In the genomic region with DNA sequence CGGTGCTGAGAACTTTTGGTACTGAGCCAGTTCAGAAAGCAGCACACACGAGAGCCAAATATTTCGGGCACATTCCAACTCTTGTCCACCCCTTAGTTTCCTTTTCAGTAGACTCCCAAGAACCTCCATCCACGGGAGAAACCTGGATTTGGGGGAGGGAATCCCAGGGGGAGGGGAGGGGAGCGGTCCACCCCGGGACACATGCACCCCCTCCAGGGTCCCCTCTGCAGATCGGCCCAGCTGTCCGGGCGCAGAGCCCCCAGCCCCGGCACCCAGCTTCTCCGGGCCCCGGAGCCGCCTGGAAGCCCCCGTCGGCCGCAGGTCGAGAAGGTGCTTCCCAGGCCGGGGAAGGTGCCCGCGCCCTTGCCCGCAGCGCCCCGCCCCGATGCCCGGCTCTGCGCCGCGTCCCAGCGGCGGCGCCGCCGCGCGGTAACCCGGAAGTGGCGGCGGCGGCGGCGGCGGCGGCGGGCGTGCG, we compare ENCODE assay signal across 1 cellular context.
TF ChIP-seq lines count a peak whose summit lies in the region.

No MANE protein-coding gene starts in this region.

TF ChIP-seq in K562, 482 proteins besides CTCF, POLR2A, EP300 and RAD21 (continued from another document and continues in another):
- no peak for TF ChIP-seq ZNF696 (CRISPR knock-in tag; conservative IDR thresholded peaks at IDR 0.05)
- TF ChIP-seq ELF1 (tag; IDR thresholded peaks at IDR 0.05), result 0 out of 2 replicates have a peak, but pooled peaks have one; percentile 36
- no peak for TF ChIP-seq CREBBP (IDR thresholded peaks at IDR 0.05; ENCODE audit: low read depth, low read length)
- no peak for TF ChIP-seq DPF2 (IDR thresholded peaks at IDR 0.05)
- peak; percentile 74; the same call in 1 of the 2 replicates for TF ChIP-seq HNRNPL (IDR thresholded peaks at IDR 0.05; ENCODE audit: low read depth, low read length)
- TF ChIP-seq ZKSCAN8 (CRISPR knock-in tag; IDR thresholded peaks at IDR 0.05), result no peak
- no peak for TF ChIP-seq ZFP36 (IDR thresholded peaks at IDR 0.05; ENCODE audit: low read depth, low read length, partially characterized antibody)
- TF ChIP-seq CBX3 (IDR thresholded peaks at IDR 0.05; ENCODE audit: borderline replicate concordance in 1 of 2, low read length in 2 of 2), result no peak
- TF ChIP-seq MCM5 (IDR thresholded peaks at IDR 0.05; ENCODE audit: low read depth), result no peak
- TF ChIP-seq, protein P1, sequence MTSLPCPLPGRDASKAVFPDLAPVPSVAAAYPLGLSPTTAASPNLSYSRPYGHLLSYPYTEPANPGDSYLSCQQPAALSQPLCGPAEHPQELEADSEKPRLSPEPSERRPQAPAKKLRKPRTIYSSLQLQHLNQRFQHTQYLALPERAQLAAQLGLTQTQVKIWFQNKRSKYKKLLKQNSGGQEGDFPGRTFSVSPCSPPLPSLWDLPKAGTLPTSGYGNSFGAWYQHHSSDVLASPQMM (CRISPR knock-in tag; IDR thresholded peaks at IDR 0.05), result no peak
- TF ChIP-seq ZNF232 (CRISPR knock-in tag; IDR thresholded peaks at IDR 0.05), result no peak
- no peak for TF ChIP-seq ZNF324 (CRISPR knock-in tag; IDR thresholded peaks at IDR 0.05)
- TF ChIP-seq HMG20A (CRISPR knock-in tag; conservative IDR thresholded peaks at IDR 0.05), result no peak
- TF ChIP-seq PTTG1 (tag; IDR thresholded peaks at IDR 0.05; ENCODE audit: low read depth), result no peak
- peak; percentile 58; the same call in 1 of the 2 replicates for TF ChIP-seq GABPA (tag; conservative IDR thresholded peaks at IDR 0.05; ENCODE audit: low read depth)
- TF ChIP-seq, protein P2, sequence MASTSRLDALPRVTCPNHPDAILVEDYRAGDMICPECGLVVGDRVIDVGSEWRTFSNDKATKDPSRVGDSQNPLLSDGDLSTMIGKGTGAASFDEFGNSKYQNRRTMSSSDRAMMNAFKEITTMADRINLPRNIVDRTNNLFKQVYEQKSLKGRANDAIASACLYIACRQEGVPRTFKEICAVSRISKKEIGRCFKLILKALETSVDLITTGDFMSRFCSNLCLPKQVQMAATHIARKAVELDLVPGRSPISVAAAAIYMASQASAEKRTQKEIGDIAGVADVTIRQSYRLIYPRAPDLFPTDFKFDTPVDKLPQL (IDR thresholded peaks at IDR 0.05; ENCODE audit: extremely low read depth, insufficient read length), result no peak
- no peak for TF ChIP-seq SRSF7 (optimal IDR thresholded peaks at IDR 0.05; ENCODE audit: low read depth, low read length)
- TF ChIP-seq, protein P3, sequence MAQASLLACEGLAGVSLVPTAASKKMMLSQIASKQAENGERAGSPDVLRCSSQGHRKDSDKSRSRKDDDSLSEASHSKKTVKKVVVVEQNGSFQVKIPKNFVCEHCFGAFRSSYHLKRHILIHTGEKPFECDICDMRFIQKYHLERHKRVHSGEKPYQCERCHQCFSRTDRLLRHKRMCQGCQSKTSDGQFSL (CRISPR knock-in tag; IDR thresholded peaks at IDR 0.05), result no peak
- TF ChIP-seq, protein P3 (tag; IDR thresholded peaks at IDR 0.05), result no peak
- no peak for TF ChIP-seq STAG1 (CRISPR knock-in tag; IDR thresholded peaks at IDR 0.05; ENCODE audit: borderline replicate concordance)
- no peak for TF ChIP-seq MYNN (IDR thresholded peaks at IDR 0.05)
- TF ChIP-seq MYNN (CRISPR knock-in tag; IDR thresholded peaks at IDR 0.05), result no peak
- no peak for TF ChIP-seq ARNT (IDR thresholded peaks at IDR 0.05)
- no peak for TF ChIP-seq EZH2 (IDR thresholded peaks at IDR 0.05; ENCODE audit: borderline replicate concordance, low read depth, low read length)
- no peak for TF ChIP-seq NFE2 (IDR thresholded peaks at IDR 0.05; ENCODE audit: low read depth)
- TF ChIP-seq CXXC5 (CRISPR knock-in tag; IDR thresholded peaks at IDR 0.05), result peak; percentile 56
- TF ChIP-seq ZBTB40 (IDR thresholded peaks at IDR 0.05), result no peak
- no peak for TF ChIP-seq ZBTB40 (CRISPR knock-in tag; IDR thresholded peaks at IDR 0.05)
- TF ChIP-seq, protein P4, sequence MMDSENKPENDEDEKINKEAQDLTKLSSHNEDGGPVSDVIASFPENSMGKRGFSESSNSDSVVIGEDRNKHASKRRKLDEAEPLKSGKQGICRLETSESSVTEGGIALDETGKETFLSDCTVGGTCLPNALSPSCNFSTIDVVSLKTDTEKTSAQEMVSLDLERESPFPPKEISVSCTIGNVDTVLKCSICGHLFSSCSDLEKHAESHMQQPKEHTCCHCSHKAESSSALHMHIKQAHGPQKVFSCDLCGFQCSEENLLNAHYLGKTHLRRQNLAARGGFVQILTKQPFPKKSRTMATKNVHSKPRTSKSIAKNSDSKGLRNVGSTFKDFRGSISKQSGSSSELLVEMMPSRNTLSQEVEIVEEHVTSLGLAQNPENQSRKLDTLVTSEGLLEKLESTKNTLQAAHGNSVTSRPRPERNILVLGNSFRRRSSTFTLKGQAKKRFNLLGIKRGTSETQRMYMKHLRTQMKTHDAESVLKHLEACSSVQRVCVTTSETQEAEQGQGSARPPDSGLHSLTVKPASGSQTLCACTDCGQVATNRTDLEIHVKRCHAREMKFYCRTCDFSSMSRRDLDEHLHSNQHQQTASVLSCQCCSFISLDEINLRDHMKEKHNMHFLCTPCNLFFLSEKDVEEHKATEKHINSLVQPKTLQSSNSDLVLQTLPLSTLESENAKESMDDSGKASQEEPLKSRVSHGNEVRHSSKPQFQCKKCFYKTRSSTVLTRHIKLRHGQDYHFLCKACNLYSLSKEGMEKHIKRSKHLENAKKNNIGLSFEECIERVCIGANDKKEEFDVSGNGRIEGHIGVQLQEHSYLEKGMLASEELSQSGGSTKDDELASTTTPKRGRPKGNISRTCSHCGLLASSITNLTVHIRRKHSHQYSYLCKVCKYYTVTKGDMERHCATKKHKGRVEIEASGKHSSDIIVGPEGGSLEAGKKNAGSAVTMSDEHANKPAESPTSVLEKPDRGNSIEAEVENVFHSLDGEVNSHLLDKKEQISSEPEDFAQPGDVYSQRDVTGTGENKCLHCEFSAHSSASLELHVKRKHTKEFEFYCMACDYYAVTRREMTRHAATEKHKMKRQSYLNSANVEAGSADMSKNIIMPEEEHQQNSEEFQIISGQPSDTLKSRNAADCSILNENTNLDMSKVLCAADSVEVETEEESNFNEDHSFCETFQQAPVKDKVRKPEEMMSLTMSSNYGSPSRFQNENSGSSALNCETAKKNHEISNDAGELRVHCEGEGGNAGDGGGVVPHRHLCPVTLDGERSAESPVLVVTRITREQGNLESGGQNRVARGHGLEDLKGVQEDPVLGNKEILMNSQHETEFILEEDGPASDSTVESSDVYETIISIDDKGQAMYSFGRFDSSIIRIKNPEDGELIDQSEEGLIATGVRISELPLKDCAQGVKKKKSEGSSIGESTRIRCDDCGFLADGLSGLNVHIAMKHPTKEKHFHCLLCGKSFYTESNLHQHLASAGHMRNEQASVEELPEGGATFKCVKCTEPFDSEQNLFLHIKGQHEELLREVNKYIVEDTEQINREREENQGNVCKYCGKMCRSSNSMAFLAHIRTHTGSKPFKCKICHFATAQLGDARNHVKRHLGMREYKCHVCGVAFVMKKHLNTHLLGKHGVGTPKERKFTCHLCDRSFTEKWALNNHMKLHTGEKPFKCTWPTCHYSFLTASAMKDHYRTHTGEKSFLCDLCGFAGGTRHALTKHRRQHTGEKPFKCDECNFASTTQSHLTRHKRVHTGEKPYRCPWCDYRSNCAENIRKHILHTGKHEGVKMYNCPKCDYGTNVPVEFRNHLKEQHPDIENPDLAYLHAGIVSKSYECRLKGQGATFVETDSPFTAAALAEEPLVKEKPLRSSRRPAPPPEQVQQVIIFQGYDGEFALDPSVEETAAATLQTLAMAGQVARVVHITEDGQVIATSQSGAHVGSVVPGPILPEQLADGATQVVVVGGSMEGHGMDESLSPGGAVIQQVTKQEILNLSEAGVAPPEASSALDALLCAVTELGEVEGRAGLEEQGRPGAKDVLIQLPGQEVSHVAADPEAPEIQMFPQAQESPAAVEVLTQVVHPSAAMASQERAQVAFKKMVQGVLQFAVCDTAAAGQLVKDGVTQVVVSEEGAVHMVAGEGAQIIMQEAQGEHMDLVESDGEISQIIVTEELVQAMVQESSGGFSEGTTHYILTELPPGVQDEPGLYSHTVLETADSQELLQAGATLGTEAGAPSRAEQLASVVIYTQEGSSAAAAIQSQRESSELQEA (IDR thresholded peaks at IDR 0.05; ENCODE audit: low read depth), result no peak
- TF ChIP-seq RFX5 (IDR thresholded peaks at IDR 0.05; ENCODE audit: low read depth, low read length), result no peak
- no peak for TF ChIP-seq ZNF23 (CRISPR knock-in tag; IDR thresholded peaks at IDR 0.05)
- no peak for TF ChIP-seq ZNF707 (CRISPR knock-in tag; conservative IDR thresholded peaks at IDR 0.05)
- TF ChIP-seq, protein P5, sequence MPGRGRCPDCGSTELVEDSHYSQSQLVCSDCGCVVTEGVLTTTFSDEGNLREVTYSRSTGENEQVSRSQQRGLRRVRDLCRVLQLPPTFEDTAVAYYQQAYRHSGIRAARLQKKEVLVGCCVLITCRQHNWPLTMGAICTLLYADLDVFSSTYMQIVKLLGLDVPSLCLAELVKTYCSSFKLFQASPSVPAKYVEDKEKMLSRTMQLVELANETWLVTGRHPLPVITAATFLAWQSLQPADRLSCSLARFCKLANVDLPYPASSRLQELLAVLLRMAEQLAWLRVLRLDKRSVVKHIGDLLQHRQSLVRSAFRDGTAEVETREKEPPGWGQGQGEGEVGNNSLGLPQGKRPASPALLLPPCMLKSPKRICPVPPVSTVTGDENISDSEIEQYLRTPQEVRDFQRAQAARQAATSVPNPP (IDR thresholded peaks at IDR 0.05; ENCODE audit: borderline replicate concordance, insufficient read depth, insufficient read length), result no peak
- TF ChIP-seq MCM3 (IDR thresholded peaks at IDR 0.05), result no peak
- TF ChIP-seq NR2C2 (CRISPR knock-in tag; IDR thresholded peaks at IDR 0.05), result no peak
- TF ChIP-seq NR2C2 (tag; IDR thresholded peaks at IDR 0.05), result peak; percentile 13; the same call in 1 of the 2 replicates
- no peak for TF ChIP-seq ETS1 (conservative IDR thresholded peaks at IDR 0.05; ENCODE audit: control insufficient read depth, low read depth, low read length)
- no peak for TF ChIP-seq SIRT6 (IDR thresholded peaks at IDR 0.05; ENCODE audit: low read depth, low read length)
